1 cellular context compared by ENCODE assay signal in genomic region chr13:24512208-24513068, GRCh38.
TF ChIP-seq lines count a peak whose summit lies in the region.

TSS of gene PARP4 (minus strand) at chr13:24512778. CDS start at chr13:24503776, 9,002 bp downstream.

TF ChIP-seq in HepG2, 621 proteins besides CTCF, POLR2A, EP300 and RAD21 (continued from another document and continues in another):
- TF ChIP-seq ZNF550 (CRISPR knock-in tag; IDR thresholded peaks at IDR 0.05; ENCODE audit: borderline replicate concordance) (no peak; the same call in 1 of the 2 replicates), MED1 (CRISPR knock-in tag; IDR thresholded peaks at IDR 0.05) (peak; percentile 48), HHEX (CRISPR knock-in tag; IDR thresholded peaks at IDR 0.05) (no peak), ZBTB26 (CRISPR knock-in tag; IDR thresholded peaks at IDR 0.05; ENCODE audit: borderline replicate concordance) (peak; percentile 68), TAF15 (IDR thresholded peaks at IDR 0.05; ENCODE audit: low read depth, low read length, poor library complexity, severe bottlenecking) (peak; percentile 77), ZBTB8A (CRISPR knock-in tag; IDR thresholded peaks at IDR 0.05; ENCODE audit: borderline replicate concordance, low read depth) (no peak), BCL6 (CRISPR knock-in tag; IDR thresholded peaks at IDR 0.05) (peak; percentile 51), PRMT3 (CRISPR knock-in tag; IDR thresholded peaks at IDR 0.05; ENCODE audit: borderline replicate concordance, low read depth) (no peak), FOXA1 (IDR thresholded peaks at IDR 0.05) (no peak), FOXA1 (CRISPR knock-in tag; IDR thresholded peaks at IDR 0.05) (peak; percentile 4; the same call in 1 of the 2 replicates), DBP (CRISPR knock-in tag; IDR thresholded peaks at IDR 0.05; ENCODE audit: not compliant biosample characterization) (peak; percentile 45), ZNF225 (CRISPR knock-in tag; IDR thresholded peaks at IDR 0.05) (peak; percentile 93), EED (CRISPR knock-in tag; IDR thresholded peaks at IDR 0.05) (peak; percentile 80), ZSCAN25 (CRISPR knock-in tag; IDR thresholded peaks at IDR 0.05) (peak; percentile 69), ZSCAN9 (CRISPR knock-in tag; IDR thresholded peaks at IDR 0.05; ENCODE audit: borderline replicate concordance) (peak; percentile 45; the same call in 1 of the 2 replicates), NR2F1 (CRISPR knock-in tag; IDR thresholded peaks at IDR 0.05) (peak; percentile 12 to 29; a peak in 1 of 4 replicates), HCFC1 (IDR thresholded peaks at IDR 0.05; ENCODE audit: low read depth, low read length) (no peak), PAWR (CRISPR knock-in tag; IDR thresholded peaks at IDR 0.05; ENCODE audit: borderline replicate concordance) (no peak), ARNTL (CRISPR knock-in tag; IDR thresholded peaks at IDR 0.05) (peak; percentile 41; the same call in 1 of the 2 replicates), FOXO4 (CRISPR knock-in tag; conservative IDR thresholded peaks at IDR 0.05) (no peak), ZNF564 (CRISPR knock-in tag; IDR thresholded peaks at IDR 0.05) (peak; percentile 65; the same call in 1 of the 2 replicates), ZNF407 (CRISPR knock-in tag; IDR thresholded peaks at IDR 0.05; ENCODE audit: not compliant biosample characterization) (no peak), NPAS2 (CRISPR knock-in tag; IDR thresholded peaks at IDR 0.05; ENCODE audit: borderline replicate concordance) (no peak), TEAD3 (CRISPR knock-in tag; optimal IDR thresholded peaks at IDR 0.05; ENCODE audit: borderline replicate concordance) (peak; percentile 22), PHF8 (CRISPR knock-in tag; IDR thresholded peaks at IDR 0.05) (peak; percentile 95), ZNF276 (CRISPR knock-in tag; IDR thresholded peaks at IDR 0.05; ENCODE audit: low read depth) (peak; percentile 74; the same call in 1 of the 2 replicates), ZNF460 (CRISPR knock-in tag; IDR thresholded peaks at IDR 0.05; ENCODE audit: borderline replicate concordance) (no peak), HNF4G (IDR thresholded peaks at IDR 0.05; ENCODE audit: borderline replicate concordance, low read depth, low read length) (no peak; the same call in 1 of the 2 replicates), HNF4G (CRISPR knock-in tag; IDR thresholded peaks at IDR 0.05; ENCODE audit: borderline replicate concordance, low read depth) (peak; percentile 27; the same call in 1 of the 2 replicates), ZNF205 (CRISPR knock-in tag; IDR thresholded peaks at IDR 0.05) (peak; percentile 47; the same call in 1 of the 2 replicates), SMAD1 (CRISPR knock-in tag; IDR thresholded peaks at IDR 0.05; ENCODE audit: borderline replicate concordance, low read depth) (peak; percentile 82; the same call in 1 of the 2 replicates), ZNF761 (CRISPR knock-in tag; conservative IDR thresholded peaks at IDR 0.05) (peak; percentile 54; the same call in 1 of the 2 replicates), ATF7-NPFF (CRISPR knock-in tag; IDR thresholded peaks at IDR 0.05; ENCODE audit: low read depth) (no peak; the same call in 1 of the 2 replicates), ZBTB43 (CRISPR knock-in tag; conservative IDR thresholded peaks at IDR 0.05) (peak; percentile 45; the same call in 1 of the 2 replicates), SMARCC2 (IDR thresholded peaks at IDR 0.05) (0 out of 2 replicates have a peak, but pooled peaks have one; percentile 16), ARID5B (CRISPR knock-in tag; IDR thresholded peaks at IDR 0.05) (peak; percentile 73), ZFP62 (CRISPR knock-in tag; IDR thresholded peaks at IDR 0.05) (no peak), KAT7 (CRISPR knock-in tag; IDR thresholded peaks at IDR 0.05; ENCODE audit: borderline replicate concordance) (peak; percentile 60; the same call in 1 of the 2 replicates), KLF9 (CRISPR knock-in tag; IDR thresholded peaks at IDR 0.05; ENCODE audit: low read depth) (no peak), HNF4A (CRISPR knock-in tag; IDR thresholded peaks at IDR 0.05) (peak; percentile 83)
